In genomic region chr6:5361371-5361770, GRCh38 we compare ENCODE assay signal across 1 cellular context.
TF ChIP-seq lines count a peak whose summit lies in the region.

No MANE protein-coding gene starts in this region.

TF ChIP-seq in HEK293T, 16 proteins besides CTCF, POLR2A, EP300 and RAD21:
- TF ChIP-seq SP1 (IDR thresholded peaks at IDR 0.05), result no peak
- TF ChIP-seq BHLHE40 (IDR thresholded peaks at IDR 0.05; ENCODE audit: borderline replicate concordance), result no peak
- TF ChIP-seq FOXK2 (IDR thresholded peaks at IDR 0.05), result no peak
- no peak for TF ChIP-seq FOXA1 (IDR thresholded peaks at IDR 0.05)
- no peak for TF ChIP-seq ZNF384 (IDR thresholded peaks at IDR 0.05)
- no peak for TF ChIP-seq PKNOX1 (IDR thresholded peaks at IDR 0.05)
- no peak for TF ChIP-seq CTBP1 (IDR thresholded peaks at IDR 0.05; ENCODE audit: borderline replicate concordance)
- no peak for TF ChIP-seq SUZ12 (IDR thresholded peaks at IDR 0.05)
- no peak for TF ChIP-seq L3MBTL2 (conservative IDR thresholded peaks at IDR 0.05)
- no peak for TF ChIP-seq HDGF (IDR thresholded peaks at IDR 0.05; ENCODE audit: borderline replicate concordance)
- no peak for TF ChIP-seq ELF4 (IDR thresholded peaks at IDR 0.05)
